Comparison of ENCODE assay signal across 11 cellular contexts in the genomic region with DNA sequence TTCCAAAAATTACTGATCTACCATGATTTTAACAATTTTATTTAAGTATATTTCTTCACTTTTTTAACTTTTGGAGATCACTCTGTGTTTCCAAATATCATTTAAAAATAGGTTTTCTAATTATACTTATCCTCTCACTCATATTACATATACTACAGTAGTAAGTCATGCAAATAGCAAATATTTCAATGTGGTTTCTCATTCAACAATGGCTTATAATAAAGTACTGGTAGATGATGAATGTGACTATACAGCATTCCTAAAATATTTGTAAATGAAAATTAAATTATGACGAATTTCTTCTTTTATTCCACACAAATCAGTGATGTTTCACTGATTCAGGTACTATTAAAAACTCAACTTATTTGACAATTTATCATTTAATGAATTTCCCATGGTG.
"Had no signal": no experiment of that assay in that cellular context is flagged by ENCODE, and none has a peak within 500 bp of the region (broad histone marks: within the 10 kb centered on the region; RNA-seq: fewer than 3 reads in every experiment).

No MANE protein-coding gene starts in this region.

- H3K36me3 ChIP-seq: HAP-1 had no signal

- H3K9ac ChIP-seq: GM23248 had no signal

- H2AFZ ChIP-seq: GM23248, GM23338 had no signal

- ATAC-seq: GM23338, HCT116 had no signal

- H3K27ac ChIP-seq: GM23248 had no signal

- H3K4me2 ChIP-seq: GM23338 had no signal

- DNase-seq: GM23248, GOT3, H7, H9, HCEC 1CT, HFFc6 had no signal

- FAIRE-seq: H1, H54 had no signal

- H3K9me3 ChIP-seq: HAP-1 had no signal

- H3K4me3 ChIP-seq: GM23248, GM23338, HAP-1 had no signal
